ENCODE assay signal across 11 cellular contexts in the genomic region with DNA sequence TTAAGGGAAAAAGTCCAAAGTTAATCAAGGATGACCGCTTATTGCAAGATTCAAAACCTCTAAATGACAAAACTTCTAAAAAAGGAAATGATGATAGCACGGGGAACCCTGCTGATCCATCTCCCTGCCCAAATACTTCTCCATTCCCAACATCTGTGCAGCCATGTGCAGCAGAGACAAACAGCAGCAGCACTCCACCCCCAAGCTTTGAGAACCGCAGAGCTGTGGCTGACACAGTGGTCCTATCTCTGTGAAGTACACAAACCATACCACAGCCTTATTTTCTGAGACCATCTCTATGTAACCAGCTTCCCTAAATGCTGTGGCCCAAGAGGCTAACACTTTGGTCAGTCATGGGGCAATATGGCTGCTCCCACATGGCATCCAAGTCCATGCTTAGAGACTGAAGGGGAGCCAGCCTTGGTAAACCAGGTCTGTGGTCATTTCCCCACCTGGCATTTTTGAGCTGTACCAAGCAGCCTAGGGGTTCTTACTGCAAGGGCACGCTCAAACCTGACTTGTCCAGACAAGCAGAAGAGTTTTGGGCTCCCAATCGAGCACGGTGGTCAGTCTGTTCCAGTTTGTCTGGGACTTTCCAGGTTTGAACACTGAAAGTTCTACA. TPM values are rescaled to one million over a fixed set of nuclear protein-coding genes. Genes with fewer than 3 reads are reported as not detected.
DNase-seq lines count a peak whose midpoint lies in the region; ATAC-seq and TF ChIP-seq lines count a peak whose summit lies in the region.
"Had no signal": no experiment of that assay in that cellular context is flagged by ENCODE, and none has a peak within 500 bp of the region (broad histone marks: within the 10 kb centered on the region; RNA-seq: fewer than 3 reads in every experiment).

No MANE protein-coding gene starts in this region.

- no peaks in the 10 kb centered on the region for H3K27me3 Mint-ChIP-seq in activated CD4-positive, alpha-beta T cell treated with anti-CD3 and anti-CD28 coated beads, Interleukin-2, amount 10 ng/mL, durations not matched to agents 24 days and 14 days
- H3K27me3 Mint-ChIP-seq: activated CD4-positive, alpha-beta memory T cell treated with anti-CD3 and anti-CD28 coated beads for 36 hours; stimulated activated naive CD8-positive, alpha-beta T cell treated with anti-CD3 and anti-CD28 coated beads, Interleukin-15, Interleukin-2, amounts not matched to agents 100 ng/mL and 50 ng/mL, for 24 hours had no signal

- no peak overlapping the region for H3K56ac ChIP-seq in mesendoderm (ENCODE audit: low read length)

- no peak overlapping the region for H3K27ac ChIP-seq in DOHH2 (ENCODE audit: low read depth, low read length)
- H3K27ac ChIP-seq in KMS-11: peak overlapping the region; percentile 99
- H3K27ac ChIP-seq in right atrium auricular region: peak overlapping the region; percentile 57 to 65
- H3K27ac ChIP-seq in mesendoderm (ENCODE audit: low read depth, low read length): no peak overlapping the region

- no peak overlapping the region for H2BK120ac ChIP-seq in mesendoderm (ENCODE audit: low read depth, low read length)

- H3K4me3 ChIP-seq in DOHH2 (ENCODE audit: low read length) (no peak overlapping the region), KMS-11 (IDR thresholded peaks at IDR 0.05; ENCODE audit: insufficient read depth, low read depth, low read length) (no peak overlapping the region), right atrium auricular region (no peak overlapping the region), mesendoderm (ENCODE audit: low read length) (no peak overlapping the region)

- no peak for TF ChIP-seq CTCF in DOHH2 (IDR thresholded peaks at IDR 0.05; ENCODE audit: low read depth, low read length, poor library complexity, severe bottlenecking)
- TF ChIP-seq CTCF in KMS-11 (conservative IDR thresholded peaks at IDR 0.05; ENCODE audit: low read depth, low read length): no peak
- no peak for TF ChIP-seq CTCF in right atrium auricular region (IDR thresholded peaks at IDR 0.05)

- H3K9ac ChIP-seq in KMS-11: peak overlapping the region; percentile 79; the same call in 1 of the 2 replicates
- H3K9ac ChIP-seq in mesendoderm (ENCODE audit: low read length): no peak overlapping the region

- no CpG with 5 or more reads among the region's 6 CpGs for WGBS in mesendoderm (ENCODE audit: extremely low coverage, insufficient coverage, low lambda C conversion rate)

- peak; percentile 78 for ATAC-seq in GM21447 (IDR thresholded peaks at IDR 0.05; ENCODE audit: unreplicated experiment)

- H3K4ac ChIP-seq in mesendoderm (ENCODE audit: low read depth, low read length): no peak overlapping the region

- H2AFZ ChIP-seq in KMS-11 (ENCODE audit: low read depth): peak overlapping the region; percentile 50; the same call in 1 of the 2 replicates

- H4K8ac ChIP-seq in mesendoderm (ENCODE audit: low read depth, low read length): no peak overlapping the region

- no peaks in the 10 kb centered on the region for H4K20me1 ChIP-seq in DOHH2 (ENCODE audit: control insufficient read depth, insufficient read depth, low read depth, low read length)
- H4K20me1 ChIP-seq in KMS-11 (ENCODE audit: insufficient read depth): no peaks in the 10 kb centered on the region

- H3K79me1 ChIP-seq in mesendoderm (ENCODE audit: low read length): no peaks in the 10 kb centered on the region

- H3K4me1 Mint-ChIP-seq in activated CD4-positive, alpha-beta T cell treated with anti-CD3 and anti-CD28 coated beads, Interleukin-2, amount 10 ng/mL, durations not matched to agents 24 days and 14 days: peaks cover 6% of the 10 kb centered on the region

- H3K36me3 Mint-ChIP-seq in activated CD4-positive, alpha-beta T cell treated with anti-CD3 and anti-CD28 coated beads, Interleukin-2, amount 10 ng/mL, durations not matched to agents 24 days and 14 days (ENCODE audit: low read depth): peaks cover 3% of the 10 kb centered on the region
- H3K36me3 Mint-ChIP-seq: activated CD4-positive, alpha-beta memory T cell treated with anti-CD3 and anti-CD28 coated beads for 36 hours had no signal

- no peak overlapping the region for H2BK5ac ChIP-seq in mesendoderm (ENCODE audit: low read length)

- no peak overlapping the region for H3K27ac Mint-ChIP-seq in activated CD4-positive, alpha-beta T cell treated with anti-CD3 and anti-CD28 coated beads, Interleukin-2, amount 10 ng/mL, durations not matched to agents 24 days and 14 days
- H3K27ac Mint-ChIP-seq: activated CD4-positive, alpha-beta memory T cell treated with anti-CD3 and anti-CD28 coated beads for 36 hours; stimulated activated naive CD8-positive, alpha-beta T cell treated with anti-CD3 and anti-CD28 coated beads, Interleukin-15, Interleukin-2, amounts not matched to agents 100 ng/mL and 50 ng/mL, for 24 hours had no signal

- H3K4me2 ChIP-seq in DOHH2 (ENCODE audit: low read length) (peak overlapping the region; percentile 9), KMS-11 (peak overlapping the region; percentile 88), mesendoderm (ENCODE audit: low read length) (no peak overlapping the region)

- H3K9me2 ChIP-seq in DOHH2 (replicated peaks; ENCODE audit: control insufficient read depth, low read length): no peaks in the 10 kb centered on the region

- H3K79me2 ChIP-seq in DOHH2 (ENCODE audit: control insufficient read depth, low read length) (no peaks in the 10 kb centered on the region), KMS-11 (ENCODE audit: insufficient read depth, low read depth) (no peaks in the 10 kb centered on the region; the same call in 1 of the 2 replicates), mesendoderm (ENCODE audit: control insufficient read depth, insufficient read depth, low read length) (no peaks in the 10 kb centered on the region)

- DNase-seq in right atrium auricular region (ENCODE audit: low spot score) (no peak), DMS153 treated with DMSO at 0.1 percent for 48 hours (lab: John Stamatoyannopoulos, UW; ENCODE audit: unreplicated experiment) (no peak), mesendoderm (no peak)
- DNase-seq in activated CD4-positive, alpha-beta T cell treated with anti-CD3 and anti-CD28 coated beads, Interleukin-2, amount 10 ng/mL, durations not matched to agents 24 days and 14 days: no peak
- no peak for DNase-seq in stimulated activated CD4-positive, alpha-beta T cell treated with anti-CD3 and anti-CD28 coated beads, Interleukin-2, amount 100 ng/mL, for 24 hours
- DNase-seq: activated CD4-positive, alpha-beta memory T cell treated with anti-CD3 and anti-CD28 coated beads for 36 hours; effector CD8-positive, alpha-beta T cell had no signal

- H3K4me1 ChIP-seq in DOHH2 (ENCODE audit: control insufficient read depth, low read length) (peaks cover 28% of the 10 kb centered on the region), KMS-11 (ENCODE audit: low read depth, poor library complexity, severe bottlenecking) (peaks cover 95% of the 10 kb centered on the region), right atrium auricular region (peaks cover 0 to 35% of the 10 kb centered on the region in 2 donors), mesendoderm (ENCODE audit: control insufficient read depth, low read depth, low read length) (peaks cover 8% of the 10 kb centered on the region)

- H4K5ac ChIP-seq in mesendoderm (ENCODE audit: low read length): no peak overlapping the region

- no peak overlapping the region for H3K18ac ChIP-seq in mesendoderm (ENCODE audit: low read length)

- intact Hi-C loops in activated CD4-positive, alpha-beta T cell treated with anti-CD3 and anti-CD28 coated beads, Interleukin-2, amount 10 ng/mL, durations not matched to agents 24 days and 14 days (cut with micrococcal nuclease): no loop called here

- no peaks in the 10 kb centered on the region for H3K9me3 Mint-ChIP-seq in activated CD4-positive, alpha-beta T cell treated with anti-CD3 and anti-CD28 coated beads, Interleukin-2, amount 10 ng/mL, durations not matched to agents 24 days and 14 days
- H3K9me3 Mint-ChIP-seq: activated CD4-positive, alpha-beta memory T cell treated with anti-CD3 and anti-CD28 coated beads for 36 hours; stimulated activated naive CD8-positive, alpha-beta T cell treated with anti-CD3 and anti-CD28 coated beads, Interleukin-15, Interleukin-2, amounts not matched to agents 100 ng/mL and 50 ng/mL, for 24 hours had no signal

- no peaks in the 10 kb centered on the region for H3K36me3 ChIP-seq in DOHH2 (ENCODE audit: control insufficient read depth, low read length)
- no peaks in the 10 kb centered on the region for H3K36me3 ChIP-seq in KMS-11 (ENCODE audit: insufficient read depth)
- no peaks in the 10 kb centered on the region for H3K36me3 ChIP-seq in right atrium auricular region
- H3K36me3 ChIP-seq in mesendoderm (ENCODE audit: control insufficient read depth, insufficient read depth, low read length): no peaks in the 10 kb centered on the region

- no peaks in the 10 kb centered on the region for H3F3A ChIP-seq in DOHH2 (ENCODE audit: control insufficient read depth, insufficient read depth)

- H3K9me3 ChIP-seq in DOHH2 (ENCODE audit: control insufficient read depth, insufficient read depth, low read length) (no peaks in the 10 kb centered on the region), right atrium auricular region (no peaks in the 10 kb centered on the region)

- H3K23ac ChIP-seq in mesendoderm (ENCODE audit: low read length): no peak overlapping the region

- no peak overlapping the region for H2AK5ac ChIP-seq in mesendoderm (ENCODE audit: low read length)

- no peak overlapping the region for H2BK15ac ChIP-seq in mesendoderm (replicated peaks; ENCODE audit: low read depth)

- H3K27me3 ChIP-seq in DOHH2 (ENCODE audit: control insufficient read depth, low read length) (no peaks in the 10 kb centered on the region), KMS-11 (ENCODE audit: insufficient read depth, low read depth) (no peaks in the 10 kb centered on the region), right atrium auricular region (no peaks in the 10 kb centered on the region), mesendoderm (ENCODE audit: insufficient read depth, low read length, poor library complexity) (no peaks in the 10 kb centered on the region)

- H3K4me3 Mint-ChIP-seq in activated CD4-positive, alpha-beta T cell treated with anti-CD3 and anti-CD28 coated beads, Interleukin-2, amount 10 ng/mL, durations not matched to agents 24 days and 14 days: no peak overlapping the region
- H3K4me3 Mint-ChIP-seq: activated CD4-positive, alpha-beta memory T cell treated with anti-CD3 and anti-CD28 coated beads for 36 hours; stimulated activated naive CD8-positive, alpha-beta T cell treated with anti-CD3 and anti-CD28 coated beads, Interleukin-15, Interleukin-2, amounts not matched to agents 100 ng/mL and 50 ng/mL, for 24 hours had no signal

RNA-seq across cellular contexts. Expression of gene NFE2L2, which starts 17.0 kb away (rescaled TPM):
- 10 to 100 TPM; 68.2 to 84.1 TPM for total RNA-seq in right atrium auricular region
- 63.5 and 63.7 TPM in 2 replicates for total RNA-seq in activated CD4-positive, alpha-beta T cell treated with anti-CD3 and anti-CD28 coated beads, Interleukin-2, amount 10 ng/mL, durations not matched to agents 24 days and 14 days
- polyA plus RNA-seq in mesendoderm (2013, experiment 1 of 2): 33.0 TPM
- polyA plus RNA-seq in mesendoderm (2013, experiment 2 of 2): 35.1 TPM

Comparison
In these comparisons a context has a peak if more than half of its experiments do, and no peak if none do; other contexts are left out.
1. H3K27ac ChIP-seq: peak in KMS-11 (single experiment) and right atrium auricular region (2 of 2); none in DOHH2 (single experiment) and mesendoderm (single experiment).